22 cellular contexts compared by ENCODE assay signal in genomic region chr2:1925928-1926327, GRCh38.
"Had no signal": no experiment of that assay in that cellular context is flagged by ENCODE, and none has a peak within 500 bp of the region (broad histone marks: within the 10 kb centered on the region; RNA-seq: fewer than 3 reads in every experiment).

No MANE protein-coding gene starts in this region.

- H3K27ac Mint-ChIP-seq: IgD-negative memory B cell had no signal

- H3K27ac ChIP-seq: HL-60, KMS-11 had no signal

- H3K4me3 Mint-ChIP-seq: IgD-negative memory B cell had no signal

- FAIRE-seq: K562, RCC 7860 had no signal

- DNase-seq: Kasumi-1, MM.1S, NCI-H1092 treated with DMSO at 0.1 percent for 48 hours, NCI-H1436, NCI-H187, NCI-H2029, NCI-H2081 treated with DMSO at 0.1 percent for 48 hours, NCI-H2171, NCI-H226, NCI-H446, NCI-H510A, NCI-H524 treated with DMSO at 0.1 percent for 48 hours, NCI-H69, NCI-H774, RPMI8226, SHP77, SK-N-SH had no signal

- H3K4me3 ChIP-seq: K562 had no signal

- H3K4me2 ChIP-seq: KMS-11, SK-N-SH had no signal

- H3K36me3 Mint-ChIP-seq: IgD-negative memory B cell had no signal

- H3K9ac ChIP-seq: KMS-11, SK-N-SH had no signal

- H3K9me3 ChIP-seq: SK-N-SH had no signal

- H3K4me1 Mint-ChIP-seq: IgD-negative memory B cell had no signal
